27 cellular contexts compared by ENCODE assay signal in the genomic region with DNA sequence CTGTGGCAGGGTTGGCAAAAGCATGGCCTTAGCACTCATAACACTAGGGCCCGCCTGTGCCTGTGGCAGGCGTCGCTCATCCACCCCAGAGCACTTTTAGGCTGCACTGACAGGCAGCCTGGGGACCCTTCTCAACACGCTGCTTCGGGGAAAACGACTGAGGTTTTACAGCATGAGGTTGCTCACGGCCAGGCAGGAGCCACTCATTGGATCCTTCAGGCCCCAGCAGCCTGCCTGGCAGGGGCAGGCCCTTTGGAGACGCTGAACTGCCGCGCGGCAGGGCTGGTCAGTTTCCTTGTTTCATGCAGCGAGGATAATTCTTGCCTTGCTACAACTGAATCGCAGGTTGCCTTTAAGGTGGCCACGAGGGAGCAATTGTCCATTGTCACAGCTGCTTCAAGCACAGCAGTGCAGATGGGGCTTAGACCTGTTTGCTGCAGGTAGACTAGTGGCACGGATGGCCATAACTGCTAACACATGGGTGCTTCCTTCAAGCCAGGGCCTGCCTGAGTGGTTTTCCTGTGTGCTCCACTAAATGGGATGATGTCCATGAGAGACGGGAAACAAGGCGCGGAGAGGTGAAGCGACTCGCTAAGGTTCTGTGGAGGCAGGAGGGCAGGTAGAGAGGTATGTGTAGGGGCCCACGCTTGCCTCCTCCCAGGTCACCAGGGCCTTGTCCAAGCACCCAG. TPM values are rescaled to one million over a fixed set of nuclear protein-coding genes. Genes with fewer than 3 reads are reported as not detected.
DNase-seq lines count a peak whose midpoint lies in the region; ATAC-seq and TF ChIP-seq lines count a peak whose summit lies in the region.
"Had no signal": no experiment of that assay in that cellular context is flagged by ENCODE, and none has a peak within 500 bp of the region (broad histone marks: within the 10 kb centered on the region; RNA-seq: fewer than 3 reads in every experiment).

No MANE protein-coding gene starts in this region.

- H3K9me2 ChIP-seq in GM23248 (ENCODE audit: insufficient read depth): no peaks in the 10 kb centered on the region

- 91 to 94% (median 93%) methylated on average over 17 to 21 of the region's 21 CpGs for WGBS in stomach, 5 donors
- 95 to 96% methylated on average over 21 of the region's 21 CpGs for WGBS in GM23248 (ENCODE audit: low coverage in 1 of 2, low lambda C conversion rate in 2 of 2, missing lambda C conversion rate in 2 of 2), 2 experiments

- H3K27ac Mint-ChIP-seq in chondrocyte (ENCODE audit: unreplicated experiment) (peak overlapping the region; percentile 74), mesothelial cell of epicardium (peak overlapping the region; percentile 88)
- H3K27ac Mint-ChIP-seq: activated naive CD4-positive, alpha-beta T cell treated with anti-CD3 and anti-CD28 coated beads, Interleukin-2, amount 50 U/mL, for 24 hours; B cell; dendritic cell treated with granulocyte-macrophage colony-stimulating factor and Interleukin-4, amounts not matched to agents 40 ng/mL and 50 ng/mL, for 4 days had no signal

- no peak overlapping the region for H3K4me2 ChIP-seq in GM23248 (ENCODE audit: unreplicated experiment)
- H3K4me2 ChIP-seq: PC-9 had no signal

- peak; percentile 6 for DNase-seq in NCI-H2171 treated with DMSO at 0.1 percent for 48 hours (lab: John Stamatoyannopoulos, UW)
- DNase-seq in NCI-H2171 (lab: John Stamatoyannopoulos, UW): no peak
- DNase-seq in chondrocyte (ENCODE audit: low spot score): no peak
- DNase-seq in mesothelial cell of epicardium (ENCODE audit: low spot score in 2 of 2, unreplicated experiment in 2 of 2): no peak
- peak; percentile 18 for DNase-seq in stomach
- no peak for DNase-seq in NCI-H82 treated with DMSO at 0.1 percent for 48 hours (lab: John Stamatoyannopoulos, UW; ENCODE audit: unreplicated experiment)
- DNase-seq in GM23248: no peak
- DNase-seq: activated CD4-positive, alpha-beta T cell treated with anti-CD3 and anti-CD28 coated beads, Interleukin-2, amount 50 U/mL, for 48 hours; foreskin melanocyte; KG1; kidney glomerular epithelial cell; NCI-H2029 treated with DMSO at 0.1 percent for 48 hours; NCI-H526; PC-9; stimulated activated naive CD4-positive, alpha-beta T cell; T-helper 2 cell had no signal

- no peaks in the 10 kb centered on the region for H3K9me3 Mint-ChIP-seq in chondrocyte (ENCODE audit: low read depth)
- no peaks in the 10 kb centered on the region for H3K9me3 Mint-ChIP-seq in mesothelial cell of epicardium
- H3K9me3 Mint-ChIP-seq: activated naive CD4-positive, alpha-beta T cell treated with anti-CD3 and anti-CD28 coated beads, Interleukin-2, amount 50 U/mL, for 24 hours; dendritic cell treated with granulocyte-macrophage colony-stimulating factor and Interleukin-4, amounts not matched to agents 40 ng/mL and 50 ng/mL, for 4 days had no signal

- no peak overlapping the region for H2AFZ ChIP-seq in GM23248
- H2AFZ ChIP-seq: PC-9 had no signal

- TF ChIP-seq POLR2A in stomach (IDR thresholded peaks at IDR 0.05): no peak

- no peak overlapping the region for H3K9ac ChIP-seq in GM23248

- no peak for TF ChIP-seq EP300 in stomach (IDR thresholded peaks at IDR 0.05)

- H3K4me1 ChIP-seq in stomach (peaks cover 0 to 13% (median 5%) of the 10 kb centered on the region in 4 donors), GM23248 (ENCODE audit: insufficient read depth) (peaks cover 18% of the 10 kb centered on the region)
- H3K4me1 ChIP-seq: right atrium auricular region had no signal

- intact Hi-C loops in stomach (cut with DNase I; ENCODE audit: low total_unique reads): no loop called here

- H3K79me2 ChIP-seq in GM23248 (ENCODE audit: insufficient read depth): no peaks in the 10 kb centered on the region

- TF ChIP-seq CTCF in chondrocyte (IDR thresholded peaks at IDR 0.05) (no peak), mesothelial cell of epicardium (IDR thresholded peaks at IDR 0.05; ENCODE audit: unreplicated experiment) (no peak), stomach (IDR thresholded peaks at IDR 0.05) (no peak)

- ATAC-seq in GM21737 (IDR thresholded peaks at IDR 0.05; ENCODE audit: unreplicated experiment): no peak

- H3K36me3 ChIP-seq in stomach: no peaks in the 10 kb centered on the region
- H3K36me3 ChIP-seq in GM23248 (ENCODE audit: low read depth): no peaks in the 10 kb centered on the region
- H3K36me3 ChIP-seq: neutrophil, right atrium auricular region, SJCRH30, tibial nerve had no signal

- no peaks in the 10 kb centered on the region for H3F3A ChIP-seq in GM23248 (ENCODE audit: insufficient read depth)

- H3K27ac ChIP-seq in stomach: no peak overlapping the region
- no peak overlapping the region for H3K27ac ChIP-seq in GM23248
- H3K27ac ChIP-seq: epithelial cell of prostate, neutrophil, PC-9, right atrium auricular region, SJCRH30, VCaP had no signal

- in situ Hi-C loops in GM23248 (cut with MboI): no loop called here

- no peaks in the 10 kb centered on the region for H4K20me1 ChIP-seq in GM23248 (ENCODE audit: insufficient read depth)

- no peaks in the 10 kb centered on the region for H3K27me3 ChIP-seq in stomach
- no peaks in the 10 kb centered on the region for H3K27me3 ChIP-seq in GM23248 (replicated peaks; ENCODE audit: insufficient read depth)
- H3K27me3 ChIP-seq: neutrophil, right atrium auricular region, SJCRH30, tibial nerve had no signal

- no peaks in the 10 kb centered on the region for H3K27me3 Mint-ChIP-seq in chondrocyte (ENCODE audit: low read depth)
- H3K27me3 Mint-ChIP-seq in mesothelial cell of epicardium (ENCODE audit: low read depth): no peaks in the 10 kb centered on the region
- H3K27me3 Mint-ChIP-seq: activated naive CD4-positive, alpha-beta T cell treated with anti-CD3 and anti-CD28 coated beads, Interleukin-2, amount 50 U/mL, for 24 hours; B cell had no signal

- H3K4me1 Mint-ChIP-seq in chondrocyte (ENCODE audit: low read depth) (peaks cover 51% of the 10 kb centered on the region), mesothelial cell of epicardium (peaks cover 53% of the 10 kb centered on the region)
- H3K4me1 Mint-ChIP-seq: activated naive CD4-positive, alpha-beta T cell treated with anti-CD3 and anti-CD28 coated beads, Interleukin-2, amount 50 U/mL, for 24 hours; B cell had no signal

- H3K4me3 ChIP-seq in stomach (no peak overlapping the region), GM23248 (no peak overlapping the region)
- H3K4me3 ChIP-seq: PC-9, right atrium auricular region, SJCRH30, tibial nerve had no signal

- H3K4me3 Mint-ChIP-seq in chondrocyte (ENCODE audit: unreplicated experiment) (no peak overlapping the region), mesothelial cell of epicardium (no peak overlapping the region)
- H3K4me3 Mint-ChIP-seq: activated naive CD4-positive, alpha-beta T cell treated with anti-CD3 and anti-CD28 coated beads, Interleukin-2, amount 50 U/mL, for 24 hours; B cell; dendritic cell treated with granulocyte-macrophage colony-stimulating factor and Interleukin-4, amounts not matched to agents 40 ng/mL and 50 ng/mL, for 4 days had no signal

- H3K9me3 ChIP-seq in stomach: no peaks in the 10 kb centered on the region
- H3K9me3 ChIP-seq in GM23248 (ENCODE audit: low read depth): no peaks in the 10 kb centered on the region
- H3K9me3 ChIP-seq: Caco-2, neutrophil, right atrium auricular region, SJCRH30, tibial nerve had no signal

- H3K36me3 Mint-ChIP-seq in chondrocyte (ENCODE audit: low read depth): no peaks in the 10 kb centered on the region
- no peaks in the 10 kb centered on the region for H3K36me3 Mint-ChIP-seq in mesothelial cell of epicardium
- H3K36me3 Mint-ChIP-seq: activated naive CD4-positive, alpha-beta T cell treated with anti-CD3 and anti-CD28 coated beads, Interleukin-2, amount 50 U/mL, for 24 hours had no signal

RNA-seq across cellular contexts. Expression of gene HS6ST1, which starts 49.9 kb away (rescaled TPM):
- total RNA-seq in chondrocyte: 30.0 to 39.2 TPM (median 33.1 TPM) in 3 replicates
- total RNA-seq in mesothelial cell of epicardium: 139 to 141 TPM (median 141 TPM) in 3 replicates
- total RNA-seq in stomach: 100 to 1,000 TPM in 1 of 5 donors, 10 to 100 TPM in 2, 1 to 10 TPM in 2; 2.9 to 178 (median 20.7) TPM
- 10 to 100 TPM in 2 of 3 donors, 1 to 10 TPM in 1; 5.8 to 15.2 (median 10.5) TPM for polyA plus RNA-seq in stomach
- total RNA-seq in GM23248 (2014; rRNA removed; shearing (Covaris generic)): 27.3 and 35.8 TPM in 2 replicates
- polyA plus RNA-seq in GM23248 (2016; fragmentation: Nextera tagmentation; extraction: Ambion mirVana): 3.3 and 4.0 TPM in 2 replicates

Comparison
In these comparisons a context has a peak if more than half of its experiments do, and no peak if none do; other contexts are left out.
1. DNase-seq: peak in NCI-H2171 treated with DMSO at 0.1 percent for 48 hours (single experiment) and stomach (single experiment); none in NCI-H2171 (single experiment), chondrocyte (single experiment), mesothelial cell of epicardium (0 of 2), NCI-H82 treated with DMSO at 0.1 percent for 48 hours (single experiment) and GM23248 (single experiment).